8 cellular contexts compared by ENCODE assay signal in genomic region chr19:18192673-18193387, GRCh38. TPM values are rescaled to one million over a fixed set of nuclear protein-coding genes. Genes with fewer than 3 reads are reported as not detected.
DNase-seq lines count a peak whose midpoint lies in the region; ATAC-seq and TF ChIP-seq lines count a peak whose summit lies in the region.

TSS of gene MPV17L2 (plus strand) at chr19:18193218. CDS start at chr19:18193282, 64 bp downstream.

- H3K27me3 Mint-ChIP-seq in T-helper 17 cell (no peaks in the 10 kb centered on the region), progenitor cell of endocrine pancreas (no peaks in the 10 kb centered on the region)

- peaks cover 29% of the 10 kb centered on the region for H3K4me1 ChIP-seq in left ventricle myocardium inferior

- no peaks in the 10 kb centered on the region for H3K9me3 Mint-ChIP-seq in progenitor cell of endocrine pancreas (ENCODE audit: low read depth)

- in situ Hi-C loops in GM13977 (cut with MboI; ENCODE audit: low pct_unique_long_range_greater_than_20kb, low sequenced_read_pairs, unreplicated experiment) = no loop called here

- no peaks in the 10 kb centered on the region for H3K36me3 Mint-ChIP-seq in T-helper 17 cell (ENCODE audit: low read depth)
- H3K36me3 Mint-ChIP-seq in progenitor cell of endocrine pancreas (ENCODE audit: insufficient read depth) = no peaks in the 10 kb centered on the region

- H3K27ac ChIP-seq in angular gyrus (ENCODE audit: low read depth, low read length) (peak within 1 kb of the TSS; percentile 94), left ventricle myocardium inferior (replicated peaks) (peak within 1 kb of the TSS; percentile 97)

- H3K27ac Mint-ChIP-seq in T-helper 17 cell (peak within 1 kb of the TSS; percentile 94), progenitor cell of endocrine pancreas (peak within 1 kb of the TSS; percentile 80)

- H3K4me3 Mint-ChIP-seq in T-helper 17 cell (peak within 1 kb of the TSS; percentile 92), progenitor cell of endocrine pancreas (ENCODE audit: low read depth) (peak within 1 kb of the TSS; percentile 84)

- H3K4me3 ChIP-seq in left ventricle myocardium inferior = peak within 1 kb of the TSS; percentile 87

- H3K4me1 Mint-ChIP-seq in T-helper 17 cell (peaks cover 20% of the 10 kb centered on the region), progenitor cell of endocrine pancreas (ENCODE audit: low read depth) (peaks cover 8% of the 10 kb centered on the region)

- peaks cover 19% of the 10 kb centered on the region for H3K36me3 ChIP-seq in left ventricle myocardium inferior

- intact Hi-C loops in left ventricle myocardium inferior (cut with micrococcal nuclease) = no loop called here

- TF ChIP-seq CTCF in GM13977 (IDR thresholded peaks at IDR 0.05; ENCODE audit: extremely low read depth, insufficient read depth, missing control alignments) (no peak), left ventricle myocardium inferior (IDR thresholded peaks at IDR 0.05; ENCODE audit: borderline replicate concordance) (no peak), progenitor cell of endocrine pancreas (IDR thresholded peaks at IDR 0.05; ENCODE audit: unreplicated experiment) (no peak)

- ATAC-seq in HG02885 (IDR thresholded peaks at IDR 0.05; ENCODE audit: poor library complexity, unreplicated experiment) (peak; percentile 87), T-helper 17 cell (peak; percentile 90)

- H3K9me3 ChIP-seq in T-helper 17 cell (ENCODE audit: control insufficient read depth, low read length, poor library complexity, severe bottlenecking) (no peaks in the 10 kb centered on the region), left ventricle myocardium inferior (replicated peaks) (no peaks in the 10 kb centered on the region)

- H3K27me3 ChIP-seq in left ventricle myocardium inferior (ENCODE audit: low read depth) = no peaks in the 10 kb centered on the region

- peak; percentile 96 for DNase-seq in GM13977 (ENCODE audit: low spot score)
- DNase-seq in NCI-H1694 treated with DMSO at 0.1 percent for 48 hours (lab: John Stamatoyannopoulos, UW) = peak; percentile 100
- peak; percentile 95 to 98 (median 97) for DNase-seq in T-helper 17 cell
- DNase-seq in left ventricle myocardium inferior = peak; percentile 100
- DNase-seq in progenitor cell of endocrine pancreas (ENCODE audit: low spot score, unreplicated experiment) = peak; percentile 96
- peak; percentile 100 for DNase-seq in ureter (ENCODE audit: low spot score)

RNA-seq across cellular contexts. Expression of gene MPV17L2, which starts in this region (rescaled TPM):
- total RNA-seq in T-helper 17 cell (1 to 10 TPM; 3.8 TPM), left ventricle myocardium inferior (12.5 TPM), progenitor cell of endocrine pancreas (10.6 and 11.5 TPM in 2 replicates), ureter (14.7 TPM)

Comparison
In these comparisons a context has a peak if more than half of its experiments do, and no peak if none do; other contexts are left out.
1. Peak in every context shown above with its lines: DNase-seq, ATAC-seq, H3K4me3 ChIP-seq and H3K27ac ChIP-seq.